Comparison of ENCODE assay signal across 18 cellular contexts in genomic region chr1:228876187-228876586, GRCh38.
"Had no signal": no experiment of that assay in that cellular context is flagged by ENCODE, and none has a peak within 500 bp of the region (broad histone marks: within the 10 kb centered on the region; RNA-seq: fewer than 3 reads in every experiment).

No MANE protein-coding gene starts in this region.

- DNase-seq: activated CD4-positive, alpha-beta T cell treated with anti-CD3 and anti-CD28 coated beads, Interleukin-2, amount 50 U/mL, for 1 hour; activated naive CD4-positive, alpha-beta T cell treated with anti-CD3 and anti-CD28 coated beads, Interleukin-2, amount 10 ng/mL, durations not matched to agents 7 days and 5 days; cortex of kidney; effector memory CD4-positive, alpha-beta T cell; foreskin keratinocyte; kidney glomerular epithelial cell; midbrain; naive thymus-derived CD4-positive, alpha-beta T cell; posterior cingulate gyrus; retina; stimulated activated CD4-positive, alpha-beta T cell treated with anti-CD3 and anti-CD28 coated beads, Interleukin-4, amount 100 ng/mL, for 4 hours; stimulated activated CD8-positive, alpha-beta memory T cell treated with anti-CD3 and anti-CD28 coated beads, Interleukin-4, amount 100 ng/mL, for 48 hours; stimulated activated naive CD4-positive, alpha-beta T cell treated with Interleukin-2 at 50 U/mL for 16 hours; T1000; upper lobe of right lung had no signal

- H3K9me3 ChIP-seq: upper lobe of right lung had no signal

- H3K27ac ChIP-seq: cardiac muscle cell, foreskin keratinocyte, SK-N-MC, upper lobe of right lung had no signal

- H3K4me3 ChIP-seq: cardiac muscle cell, SK-N-MC, skin epidermis, upper lobe of right lung had no signal

- H3K27me3 ChIP-seq: upper lobe of right lung had no signal

- H3K4me1 ChIP-seq: foreskin keratinocyte, upper lobe of right lung had no signal

- H3K36me3 ChIP-seq: cardiac muscle cell, upper lobe of right lung had no signal
